In the genomic region with DNA sequence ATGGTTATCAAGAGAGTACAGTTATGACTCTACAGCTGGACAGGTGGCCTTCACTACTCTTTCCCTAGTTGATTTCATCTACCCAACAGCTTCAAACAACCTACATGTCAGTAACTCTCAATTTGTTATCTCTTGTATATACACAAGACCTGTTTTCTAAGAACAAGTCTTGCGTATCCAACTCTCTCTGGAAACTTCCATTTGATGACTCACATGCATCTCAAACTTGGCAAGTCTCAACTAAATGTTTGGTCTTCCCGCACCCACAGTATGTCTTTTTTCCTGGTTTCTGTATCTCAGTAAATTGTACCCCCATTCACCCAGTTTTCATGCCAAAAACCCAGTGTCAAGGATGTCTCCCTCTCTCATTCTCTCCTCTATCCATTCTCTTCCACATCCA, we compare ENCODE assay signal across 15 cellular contexts.
"Had no signal": no experiment of that assay in that cellular context is flagged by ENCODE, and none has a peak within 500 bp of the region (broad histone marks: within the 10 kb centered on the region; RNA-seq: fewer than 3 reads in every experiment).

No MANE protein-coding gene starts in this region.

- H3K4me2 ChIP-seq: SK-N-SH had no signal

- H3K9me3 ChIP-seq: ascending aorta, prostate gland, right lobe of liver, SK-N-SH had no signal

- H3K4me1 Mint-ChIP-seq: activated CD4-positive, alpha-beta T cell treated with anti-CD3 and anti-CD28 coated beads for 36 hours; nephron had no signal

- H3K4me1 ChIP-seq: ascending aorta, prostate gland, right lobe of liver had no signal

- H3K9ac ChIP-seq: SK-N-SH had no signal

- H3K36me3 ChIP-seq: prostate gland, right lobe of liver, WERI-Rb-1 had no signal

- H3K27ac Mint-ChIP-seq: activated CD4-positive, alpha-beta T cell treated with anti-CD3 and anti-CD28 coated beads for 36 hours; activated CD8-positive, alpha-beta T cell treated with anti-CD3 and anti-CD28 coated beads for 36 hours; activated T-cell treated with anti-CD3 and anti-CD28 coated beads, Interleukin-2, amount 50 U/mL, for 72 hours; nephron; stimulated activated naive CD8-positive, alpha-beta T cell treated with anti-CD3 and anti-CD28 coated beads, Interleukin-15, Interleukin-2, amounts not matched to agents 100 ng/mL and 50 ng/mL, for 24 hours had no signal

- H3K4me3 ChIP-seq: ascending aorta, prostate gland, right lobe of liver had no signal

- H3K27me3 Mint-ChIP-seq: activated CD4-positive, alpha-beta T cell treated with anti-CD3 and anti-CD28 coated beads for 36 hours; activated CD8-positive, alpha-beta T cell treated with anti-CD3 and anti-CD28 coated beads for 36 hours; stimulated activated naive CD8-positive, alpha-beta T cell treated with anti-CD3 and anti-CD28 coated beads, Interleukin-15, Interleukin-2, amounts not matched to agents 100 ng/mL and 50 ng/mL, for 24 hours had no signal

- H3K27ac ChIP-seq: ascending aorta, prostate gland, right lobe of liver, WERI-Rb-1 had no signal

- H3K27me3 ChIP-seq: ascending aorta, right lobe of liver had no signal

- ATAC-seq: activated CD4-positive, alpha-beta T cell treated with anti-CD3 and anti-CD28 coated beads for 36 hours; activated CD8-positive, alpha-beta T cell treated with anti-CD3 and anti-CD28 coated beads for 36 hours; activated T-cell treated with anti-CD3 and anti-CD28 coated beads, Interleukin-2, amount 50 U/mL, for 72 hours; right lobe of liver had no signal

- DNase-seq: activated CD4-positive, alpha-beta T cell treated with anti-CD3 and anti-CD28 coated beads for 36 hours; activated CD8-positive, alpha-beta memory T cell treated with anti-CD3 and anti-CD28 coated beads, Interleukin-2, amount 50 U/mL, for 4 hours; activated CD8-positive, alpha-beta T cell treated with anti-CD3 and anti-CD28 coated beads for 36 hours; activated T-cell treated with anti-CD3 and anti-CD28 coated beads, Interleukin-2, amount 50 U/mL, for 72 hours; hypothalamus; occipital lobe; right lobe of liver; SK-N-SH; stimulated activated CD4-positive, alpha-beta T cell treated with anti-CD3 and anti-CD28 coated beads, Interleukin-2, amount 100 ng/mL, for 24 hours; T-helper 1 cell; WERI-Rb-1 had no signal

- H3K9me3 Mint-ChIP-seq: activated CD8-positive, alpha-beta T cell treated with anti-CD3 and anti-CD28 coated beads for 36 hours; activated T-cell treated with anti-CD3 and anti-CD28 coated beads, Interleukin-2, amount 50 U/mL, for 72 hours; nephron; stimulated activated naive CD8-positive, alpha-beta T cell treated with anti-CD3 and anti-CD28 coated beads, Interleukin-15, Interleukin-2, amounts not matched to agents 100 ng/mL and 50 ng/mL, for 24 hours had no signal

- H3K4me3 Mint-ChIP-seq: activated CD4-positive, alpha-beta T cell treated with anti-CD3 and anti-CD28 coated beads for 36 hours; activated CD8-positive, alpha-beta T cell treated with anti-CD3 and anti-CD28 coated beads for 36 hours; activated T-cell treated with anti-CD3 and anti-CD28 coated beads, Interleukin-2, amount 50 U/mL, for 72 hours; nephron; stimulated activated naive CD8-positive, alpha-beta T cell treated with anti-CD3 and anti-CD28 coated beads, Interleukin-15, Interleukin-2, amounts not matched to agents 100 ng/mL and 50 ng/mL, for 24 hours had no signal
